ENCODE assay signal across 13 cellular contexts in the genomic region with DNA sequence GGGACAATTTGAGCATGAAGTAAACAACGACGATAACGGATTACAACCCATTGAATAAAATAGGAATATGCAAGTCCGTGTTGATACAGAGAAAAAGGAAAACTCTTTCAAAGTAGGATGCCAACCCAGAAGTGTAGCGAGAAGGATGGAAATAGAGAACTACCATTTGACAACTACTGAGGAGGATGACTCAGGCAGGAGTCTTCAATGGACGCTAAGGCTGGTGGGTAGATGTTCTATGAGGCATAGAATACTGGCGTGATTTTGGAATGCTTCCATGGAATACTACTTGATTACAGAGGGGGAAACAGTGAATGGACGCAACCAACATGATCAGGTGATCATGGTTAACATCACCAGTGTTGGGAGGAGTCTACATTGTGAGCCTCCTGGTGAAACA. TPM values are rescaled to one million over a fixed set of nuclear protein-coding genes. Genes with fewer than 3 reads are reported as not detected.
DNase-seq lines count a peak whose midpoint lies in the region; ATAC-seq, FAIRE-seq and TF ChIP-seq lines count a peak whose summit lies in the region.
"Had no signal": no experiment of that assay in that cellular context is flagged by ENCODE, and none has a peak within 500 bp of the region (broad histone marks: within the 10 kb centered on the region; RNA-seq: fewer than 3 reads in every experiment).

No MANE protein-coding gene starts in this region.

- no peak overlapping the region for H3K9ac ChIP-seq in SU-DHL-6 (ENCODE audit: low read length)

- H3K9me2 ChIP-seq in SU-DHL-6 (replicated peaks; ENCODE audit: insufficient read depth, low read length): no peaks in the 10 kb centered on the region

- intact Hi-C loops in Caco-2 (cut with micrococcal nuclease; ENCODE audit: unreplicated experiment): loop anchor here (2.0 to 5.0 kb wide), 2 partner anchors 53 to 107 kb away; partner anchors contain the start of genes ANXA7 and MRPS16
- intact Hi-C loops in pancreas (cut with DNase I): no loop called here
- intact Hi-C loops in heart right ventricle (cut with DNase I): loop anchor here in 1 of 10 donors (5.0 kb wide), 1 partner anchor 107 kb away; the partner anchor contains the start of gene MRPS16

- peaks cover 11% of the 10 kb centered on the region; the same call in 1 of the 2 replicates for H3K4me1 ChIP-seq in Caco-2
- H3K4me1 ChIP-seq in pancreas: peaks cover 0 to 4% (median 3%) of the 10 kb centered on the region in 3 donors
- H3K4me1 ChIP-seq in heart right ventricle: peaks cover 0 to 18% (median 11%) of the 10 kb centered on the region in 9 donors

- peak overlapping the region; percentile 69 for H3K4me2 ChIP-seq in SU-DHL-6 (ENCODE audit: low read depth, low read length, poor library complexity, severe bottlenecking)

- FAIRE-seq in pancreas (lab: Jason Lieb, UNC): no peak

- no peaks in the 10 kb centered on the region for H3K79me2 ChIP-seq in SU-DHL-6 (ENCODE audit: insufficient read depth, low read length)

- H3K4me1 Mint-ChIP-seq in Caco-2 (ENCODE audit: low read depth, unreplicated experiment): peaks cover 12% of the 10 kb centered on the region

- H3K9me3 ChIP-seq in Caco-2 (no peaks in the 10 kb centered on the region; the same call in 1 of the 2 replicates), SU-DHL-6 (ENCODE audit: insufficient read depth, low read length) (no peaks in the 10 kb centered on the region), pancreas (no peaks in the 10 kb centered on the region), heart right ventricle (peaks cover 0 to 10% (median 0%) of the 10 kb centered on the region in 11 donors)
- H3K9me3 ChIP-seq: esophagus squamous epithelium, mucosa of descending colon had no signal

- peak overlapping the region; percentile 91 for H3K4me3 Mint-ChIP-seq in Caco-2 (ENCODE audit: unreplicated experiment)

- no TSS peak for BruUV-seq in Caco-2 (replicated peaks; lab: Mats Ljungman, UMichigan)

- H3K27me3 ChIP-seq in Caco-2 (replicated peaks; ENCODE audit: control insufficient read depth, insufficient read depth, low read length) (no peaks in the 10 kb centered on the region), SU-DHL-6 (ENCODE audit: low read length) (no peaks in the 10 kb centered on the region), pancreas (no peaks in the 10 kb centered on the region), heart right ventricle (no peaks in the 10 kb centered on the region)
- H3K27me3 ChIP-seq: esophagus squamous epithelium had no signal

- DNase-seq in Caco-2 (no peak), LHCN-M2 (ENCODE audit: low read depth) (peak; percentile 13), midbrain (lab: John Stamatoyannopoulos, UW) (peak; percentile 0), NCI-H345 (lab: John Stamatoyannopoulos, UW) (no peak), pancreas (no peak), heart right ventricle (no peak)
- DNase-seq: activated gamma-delta T cell treated with Interleukin-2 at 50 U/mL for 16 hours; CD8-positive, alpha-beta T cell; esophagus squamous epithelium; mucosa of descending colon had no signal

- peak overlapping the region; percentile 34 for H3K4me3 ChIP-seq in Caco-2 (ENCODE audit: low read depth, low read length)
- H3K4me3 ChIP-seq in SU-DHL-6 (ENCODE audit: insufficient read depth, low read length, poor library complexity, severe bottlenecking): no peak overlapping the region
- H3K4me3 ChIP-seq in pancreas: peak overlapping the region in 1 of 4 donors; percentile 69
- H3K4me3 ChIP-seq in heart right ventricle: peak overlapping the region in 2 of 10 donors; percentile 81 to 84
- H3K4me3 ChIP-seq: mucosa of descending colon had no signal

- ATAC-seq in GM18867 (IDR thresholded peaks at IDR 0.05; ENCODE audit: unreplicated experiment): no peak
- no peak for ATAC-seq in pancreas
- no peak for ATAC-seq in heart right ventricle

- H3K27me3 Mint-ChIP-seq in Caco-2 (ENCODE audit: insufficient read depth, unreplicated experiment): peaks cover 4% of the 10 kb centered on the region
- H3K27me3 Mint-ChIP-seq: central memory CD8-positive, alpha-beta T cell had no signal

- peaks cover 9% of the 10 kb centered on the region for H3F3A ChIP-seq in SU-DHL-6 (ENCODE audit: insufficient read depth)

- CTCF ChIA-PET in Caco-2 (lab: Charles Lee): interaction anchor here (1.0 to 1.4 kb wide), 2 partner anchors 39 to 136 kb away, joined by 3 to 6 read pairs; no protein-coding TSS in a partner anchor

- H3K27ac ChIP-seq in SU-DHL-6 (ENCODE audit: low read depth, low read length): no peak overlapping the region
- H3K27ac ChIP-seq in pancreas: no peak overlapping the region
- H3K27ac ChIP-seq in heart right ventricle: no peak overlapping the region
- H3K27ac ChIP-seq: esophagus squamous epithelium had no signal

- no peaks in the 10 kb centered on the region for H4K20me1 ChIP-seq in SU-DHL-6 (ENCODE audit: low read depth, low read length)

- no peaks in the 10 kb centered on the region for H3K9me3 Mint-ChIP-seq in Caco-2 (ENCODE audit: unreplicated experiment)
- H3K9me3 Mint-ChIP-seq: central memory CD8-positive, alpha-beta T cell had no signal

- TF ChIP-seq CTCF in Caco-2 (IDR thresholded peaks at IDR 0.05; ENCODE audit: insufficient read depth in 1 of 2, low read depth in 1 of 2, low read length in 1 of 2, severe bottlenecking in 1 of 2, unreplicated experiment in 1 of 2) (no peak), SU-DHL-6 (IDR thresholded peaks at IDR 0.05; ENCODE audit: insufficient read depth, low read length, poor library complexity, severe bottlenecking) (no peak), pancreas (IDR thresholded peaks at IDR 0.05) (no peak), heart right ventricle (IDR thresholded peaks at IDR 0.05) (no peak)

- POLR2A ChIA-PET in Caco-2 (lab: Charles Lee): interaction anchor here (0.9 to 1.9 kb wide), 5 partner anchors 9 to 263 kb away, joined by 3 to 18 read pairs (median 6); partner anchors contain the start of genes DNAJC9, P4HA1 and PPP3CB

- no peaks in the 10 kb centered on the region for H3K36me3 ChIP-seq in Caco-2 (ENCODE audit: control insufficient read depth, insufficient read depth, low read length)
- no peaks in the 10 kb centered on the region for H3K36me3 ChIP-seq in SU-DHL-6 (ENCODE audit: low read length)
- no peaks in the 10 kb centered on the region for H3K36me3 ChIP-seq in pancreas
- peaks cover 0 to 13% (median 2%) of the 10 kb centered on the region in 9 donors for H3K36me3 ChIP-seq in heart right ventricle

- H2AFZ ChIP-seq in SU-DHL-6 (ENCODE audit: low read depth, low read length, severe bottlenecking): peak overlapping the region; percentile 72

- 72 to 76% methylated on average over 8 of the region's 8 CpGs for WGBS in pancreas, 2 donors
- 72 to 81% methylated on average over 8 of the region's 8 CpGs for WGBS in heart right ventricle, 2 donors

- peaks cover 13% of the 10 kb centered on the region for H3K36me3 Mint-ChIP-seq in Caco-2 (ENCODE audit: insufficient read depth, unreplicated experiment)

- peak overlapping the region; percentile 27 for H3K27ac Mint-ChIP-seq in Caco-2 (ENCODE audit: unreplicated experiment)

RNA-seq across cellular contexts. Expression of gene CFAP70, which starts 0.8 kb away (rescaled TPM):
- total RNA-seq in Caco-2 (2022) (0.26 and 0.39 TPM in 2 replicates), LHCN-M2 (2014; rRNA removed) (0.45 and 0.46 TPM in 2 replicates), pancreas (1 to 10 TPM; 1.3 to 4.9 (median 2.9) TPM), heart right ventricle (1 to 10 TPM in 9 of 10 donors, under 1 TPM in 1; 0.87 to 3.9 (median 1.9) TPM)
- 0.24 TPM for polyA plus RNA-seq in LHCN-M2 (2012)
- polyA plus RNA-seq in pancreas (10 to 100 TPM in 1 of 2 donors, 1 to 10 TPM in 1; 10.0 to 28.8 TPM), heart right ventricle (1 to 10 TPM in 1 of 2 donors, under 1 TPM in 1; 0.25 to 5.4 TPM)

RNA-seq across cellular contexts. Expression of gene ANXA7, which starts 54.4 kb away (rescaled TPM):
- total RNA-seq in Caco-2 (2022) (203 and 240 TPM in 2 replicates), LHCN-M2 (2014; rRNA removed) (155 and 159 TPM in 2 replicates), pancreas (10 to 100 TPM; 31.0 to 59.5 (median 45.4) TPM), heart right ventricle (100 to 1,000 TPM; 104 to 163 (median 149) TPM)
- 94.0 TPM for polyA plus RNA-seq in LHCN-M2 (2012)
- polyA plus RNA-seq in pancreas (10 to 100 TPM; 21.6 to 58.5 TPM), heart right ventricle (10 to 100 TPM; 33.4 to 69.7 TPM)

Comparison
In these comparisons a context has a peak if more than half of its experiments do, and no peak if none do; other contexts are left out.
1. DNase-seq: peak in LHCN-M2 (single experiment) and midbrain (single experiment); none in Caco-2 (0 of 2), NCI-H345 (single experiment), pancreas (0 of 6) and heart right ventricle (0 of 2).